ENCODE assay signal across 1 cellular context in the genomic region with DNA sequence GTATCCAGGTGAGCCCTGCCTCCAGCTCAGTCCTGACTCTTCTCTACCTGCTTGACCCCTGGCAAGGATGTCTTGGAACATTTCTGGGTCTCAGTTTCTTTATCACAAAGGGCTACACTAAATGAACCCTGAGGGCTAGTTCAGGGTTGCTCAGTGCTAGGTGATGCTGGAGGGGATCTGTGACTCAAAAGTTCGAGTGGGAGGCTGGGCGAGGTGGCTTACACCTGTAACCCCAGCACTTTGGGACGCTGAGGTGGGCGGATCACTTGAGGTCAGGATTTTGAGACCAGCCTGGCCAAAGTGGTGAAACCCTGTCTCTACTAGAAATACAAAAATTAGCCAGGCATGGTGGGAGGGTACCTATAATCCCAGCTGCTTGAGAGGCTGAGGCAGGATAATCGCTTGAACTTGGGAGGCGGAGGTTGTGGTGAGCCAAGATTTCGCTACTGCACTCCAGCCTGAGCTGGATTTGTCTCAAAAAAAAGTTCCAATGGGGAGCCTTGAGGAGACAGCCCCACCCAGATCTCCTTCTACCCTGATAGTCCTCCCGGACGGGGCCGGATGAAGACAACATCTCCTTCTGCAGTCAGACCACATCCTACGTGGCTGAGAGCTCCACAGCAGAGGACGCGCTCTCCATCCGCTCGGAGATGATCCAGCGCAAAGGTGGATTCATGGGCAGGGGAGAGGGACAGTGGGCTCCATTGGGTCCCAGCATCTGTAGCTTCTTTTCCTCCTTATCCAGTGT.
A peak's percentile ranks its signal among the peaks of the same experiment; 100 is the strongest.
TF ChIP-seq lines count a peak whose summit lies in the region.

No MANE protein-coding gene starts in this region.

TF ChIP-seq in HEK293, 187 proteins besides CTCF, POLR2A, EP300 and RAD21:
- TF ChIP-seq ZFHX2 (tag by site-specific recombination; conservative IDR thresholded peaks at IDR 0.05) (peak; percentile 55; the same call in 1 of the 2 replicates), EGR2 (tag by site-specific recombination; IDR thresholded peaks at IDR 0.05; ENCODE audit: low read depth) (0 out of 2 replicates have a peak, but pooled peaks have one; percentile 10)
- TF ChIP-seq, protein P1, sequence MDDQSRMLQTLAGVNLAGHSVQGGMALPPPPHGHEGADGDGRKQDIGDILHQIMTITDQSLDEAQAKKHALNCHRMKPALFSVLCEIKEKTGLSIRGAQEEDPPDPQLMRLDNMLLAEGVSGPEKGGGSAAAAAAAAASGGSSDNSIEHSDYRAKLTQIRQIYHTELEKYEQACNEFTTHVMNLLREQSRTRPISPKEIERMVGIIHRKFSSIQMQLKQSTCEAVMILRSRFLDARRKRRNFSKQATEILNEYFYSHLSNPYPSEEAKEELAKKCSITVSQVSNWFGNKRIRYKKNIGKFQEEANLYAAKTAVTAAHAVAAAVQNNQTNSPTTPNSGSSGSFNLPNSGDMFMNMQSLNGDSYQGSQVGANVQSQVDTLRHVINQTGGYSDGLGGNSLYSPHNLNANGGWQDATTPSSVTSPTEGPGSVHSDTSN (CRISPR knock-in tag; IDR thresholded peaks at IDR 0.05), result no peak
TF ChIP-seq in HEK293: peak in this region for 2.
